ENCODE assay signal across 14 cellular contexts in genomic region chr3:28799084-28799483, GRCh38.
A peak's percentile ranks its signal among the peaks of the same experiment; 100 is the strongest.
DNase-seq lines count a peak whose midpoint lies in the region; ATAC-seq and TF ChIP-seq lines count a peak whose summit lies in the region.
"Had no signal": no experiment of that assay in that cellular context is flagged by ENCODE, and none has a peak within 500 bp of the region (broad histone marks: within the 10 kb centered on the region; RNA-seq: fewer than 3 reads in every experiment).

No MANE protein-coding gene starts in this region.

- intact Hi-C loops in HCT116 (cut with micrococcal nuclease) = no loop called here

- H3K27me3 ChIP-seq in HCT116 (ENCODE audit: insufficient read depth, low read length) (no peaks in the 10 kb centered on the region), WERI-Rb-1 (ENCODE audit: insufficient read depth, low read depth, severe bottlenecking) (no peaks in the 10 kb centered on the region)
- H3K27me3 ChIP-seq: suprapubic skin had no signal

- H3K9ac ChIP-seq in HCT116 (ENCODE audit: low read length) = no peak overlapping the region

- no peaks in the 10 kb centered on the region for H3K79me2 ChIP-seq in HCT116 (ENCODE audit: insufficient read depth, low read length)

- CTCF ChIA-PET in HCT116 (lab: Charles Lee) = no interaction called here

- H3K4me3 ChIP-seq in HCT116 (replicated peaks in 1 of 2; ENCODE audit: low read depth in 1 of 2, low read length in 2 of 2) (no peak overlapping the region), WERI-Rb-1 (ENCODE audit: low read depth, low read length) (no peak overlapping the region)
- H3K4me3 ChIP-seq: suprapubic skin had no signal

- BruUV-seq in HCT116 (replicated peaks; lab: Mats Ljungman, UMichigan) = no TSS peak

- no peak overlapping the region for H2AFZ ChIP-seq in HCT116 (ENCODE audit: low read depth, low read length, poor library complexity, severe bottlenecking)

- no peaks in the 10 kb centered on the region for H3K4me1 ChIP-seq in HCT116 (ENCODE audit: control insufficient read depth in 1 of 2, insufficient read depth in 2 of 2, low read length in 2 of 2)
- H3K4me1 ChIP-seq: suprapubic skin had no signal

- peak; percentile 41 for TF ChIP-seq RAD21 in HCT116 (IDR thresholded peaks at IDR 0.05; ENCODE audit: low read depth)

- H3K36me3 ChIP-seq in HCT116 (ENCODE audit: control insufficient read depth in 1 of 2, insufficient read depth in 2 of 2, low read length in 2 of 2) (no peaks in the 10 kb centered on the region), WERI-Rb-1 (no peaks in the 10 kb centered on the region)
- H3K36me3 ChIP-seq: suprapubic skin had no signal

- RAD21 ChIA-PET in HCT116 (lab: Charles Lee; ENCODE audit: low non-redundant PET in 1 of 2, low total read pairs in 2 of 2, uncharacterized antibody in 2 of 2, unreplicated experiment in 2 of 2) = interaction anchor here in 1 of 2 experiments (0.9 kb wide), 1 partner anchor 20 kb away, joined by 3 read pairs; no protein-coding TSS in a partner anchor

- H3K9me2 ChIP-seq in HCT116 (ENCODE audit: insufficient read depth) = no peaks in the 10 kb centered on the region

- TF ChIP-seq CTCF in HCT116 (IDR thresholded peaks at IDR 0.05 in 2 of 3, conservative IDR thresholded peaks at IDR 0.05 in 1 of 3; ENCODE audit: borderline replicate concordance in 1 of 3, insufficient read depth in 1 of 3, low read depth in 2 of 3, low read length in 2 of 3) (no peak; a peak in 1 of 6 replicates), WERI-Rb-1 (IDR thresholded peaks at IDR 0.05; ENCODE audit: low read depth, low read length) (peak; percentile 46; the same call in 1 of the 2 replicates)

- TF ChIP-seq POLR2A in HCT116 (IDR thresholded peaks at IDR 0.05; ENCODE audit: borderline replicate concordance, extremely low read depth, insufficient read depth, insufficient read length) = no peak

- H3K27ac ChIP-seq in HCT116 (ENCODE audit: low read depth, low read length) (no peak overlapping the region), WERI-Rb-1 (no peak overlapping the region)
- H3K27ac ChIP-seq: suprapubic skin had no signal

- POLR2A ChIA-PET in HCT116 (lab: Charles Lee) = no interaction called here

- H3K9me3 ChIP-seq in HCT116 (ENCODE audit: control insufficient read depth in 1 of 2, insufficient read depth in 1 of 2, low read depth in 1 of 2, low read length in 2 of 2) (no peaks in the 10 kb centered on the region), WERI-Rb-1 (ENCODE audit: severe bottlenecking) (no peaks in the 10 kb centered on the region)
- H3K9me3 ChIP-seq: suprapubic skin had no signal

- H3K4me2 ChIP-seq in HCT116 (ENCODE audit: low read length) = no peak overlapping the region

- DNase-seq in D341Med (ENCODE audit: low spot score) (peak; percentile 22), HCT116 (ENCODE audit: low read depth, low spot score) (peak; percentile 4), WERI-Rb-1 (peak; percentile 31), kidney tubule cell (ENCODE audit: low spot score) (peak; percentile 21), NCI-H2196 treated with DMSO at 0.1 percent for 48 hours (lab: John Stamatoyannopoulos, UW; ENCODE audit: unreplicated experiment) (no peak), HCEC 1CT (no peak)
- DNase-seq: activated B cell treated with CpG ODN at 0.5 μM for 24 hours; CD8-positive, alpha-beta T cell; mesenchymal stem cell; NK-92 treated with Interleukin-12 subunit alpha and Interleukin-12 subunit beta, amount 100 ng/mL, for 24 hours; occipital lobe had no signal

- ATAC-seq in HCT116 (peak; percentile 73), HG03460 (IDR thresholded peaks at IDR 0.05; ENCODE audit: unreplicated experiment) (no peak), HG03378 (IDR thresholded peaks at IDR 0.05; ENCODE audit: unreplicated experiment) (no peak)
- ATAC-seq: CD8-positive, alpha-beta T cell had no signal

- H4K20me1 ChIP-seq in HCT116 (ENCODE audit: insufficient read depth) = no peaks in the 10 kb centered on the region

TF ChIP-seq in HCT116, 20 proteins besides CTCF, POLR2A, EP300 and RAD21:
- TF ChIP-seq, protein P1, sequence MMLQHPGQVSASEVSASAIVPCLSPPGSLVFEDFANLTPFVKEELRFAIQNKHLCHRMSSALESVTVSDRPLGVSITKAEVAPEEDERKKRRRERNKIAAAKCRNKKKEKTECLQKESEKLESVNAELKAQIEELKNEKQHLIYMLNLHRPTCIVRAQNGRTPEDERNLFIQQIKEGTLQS (IDR thresholded peaks at IDR 0.05) = no peak
- TF ChIP-seq ZBTB33 (IDR thresholded peaks at IDR 0.05; ENCODE audit: extremely low read depth, insufficient replicate concordance, low read length) = no peak
- TF ChIP-seq YY1 (IDR thresholded peaks at IDR 0.05; ENCODE audit: extremely low read depth, insufficient replicate concordance, low read depth, low read length) = no peak
- no peak for TF ChIP-seq EZH2phosphoT487 (IDR thresholded peaks at IDR 0.05; ENCODE audit: borderline replicate concordance)
- no peak for TF ChIP-seq MAX (IDR thresholded peaks at IDR 0.05)

Comparison
In these comparisons a context has a peak if more than half of its experiments do, and no peak if none do; other contexts are left out.
1. DNase-seq: peak in D341Med (single experiment), HCT116 (single experiment), WERI-Rb-1 (single experiment) and kidney tubule cell (single experiment); none in NCI-H2196 treated with DMSO at 0.1 percent for 48 hours (single experiment) and HCEC 1CT (single experiment).